Comparison of ENCODE assay signal across 1 cellular context in the genomic region with DNA sequence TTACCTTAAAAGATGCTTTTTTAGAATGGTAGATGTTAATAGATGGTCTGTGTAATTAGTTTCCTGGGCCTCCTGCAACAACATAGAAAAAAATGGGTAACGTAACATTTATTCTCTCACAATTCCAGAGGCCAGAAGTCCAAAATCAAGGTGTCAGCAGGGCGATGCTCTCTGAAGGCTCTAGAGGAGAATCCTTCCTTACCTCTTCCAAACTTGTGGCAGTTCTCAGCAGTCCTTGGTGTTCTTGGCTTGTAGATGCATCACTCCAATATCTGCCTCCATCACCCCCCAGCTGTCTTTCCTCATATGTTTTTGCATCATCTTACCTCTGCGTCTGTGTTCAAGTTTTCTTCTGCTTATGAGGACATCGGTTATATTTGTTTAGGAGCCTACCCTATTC.
TF ChIP-seq lines count a peak whose summit lies in the region.

No MANE protein-coding gene starts in this region.

TF ChIP-seq in GM23338, 12 proteins besides CTCF, POLR2A, EP300 and RAD21 (continued from another document):
- TF ChIP-seq REST (IDR thresholded peaks at IDR 0.05; ENCODE audit: unreplicated experiment), result no peak
TF ChIP-seq in GM23338: peak in this region for 0.
